ENCODE assay signal across 16 cellular contexts in genomic region chr3:177932750-177933660, GRCh38.
DNase-seq lines count a peak whose midpoint lies in the region; ATAC-seq, FAIRE-seq and TF ChIP-seq lines count a peak whose summit lies in the region.
"Had no signal": no experiment of that assay in that cellular context is flagged by ENCODE, and none has a peak within 500 bp of the region (broad histone marks: within the 10 kb centered on the region; RNA-seq: fewer than 3 reads in every experiment).

No MANE protein-coding gene starts in this region.

- H3K27ac ChIP-seq in kidney (ENCODE audit: low read depth in 2 of 2, low read length in 2 of 2) (no peak overlapping the region), WERI-Rb-1 (no peak overlapping the region)
- H3K27ac ChIP-seq: foreskin keratinocyte, SK-N-MC had no signal

- intact Hi-C loops in kidney (cut with DNase I) = no loop called here

- peaks cover 0 to 9% of the 10 kb centered on the region in 2 donors for H3K4me1 ChIP-seq in kidney (ENCODE audit: control insufficient read depth in 1 of 2, insufficient read depth in 1 of 2, low read depth in 1 of 2, low read length in 2 of 2)

- H3K27me3 ChIP-seq in WERI-Rb-1 (ENCODE audit: insufficient read depth, low read depth, severe bottlenecking) = no peaks in the 10 kb centered on the region
- H3K27me3 ChIP-seq: foreskin keratinocyte had no signal

- peak; percentile 86 for FAIRE-seq in kidney (lab: Jason Lieb, UNC)
- FAIRE-seq: bronchial epithelial cell had no signal

- ATAC-seq in GM21619 (IDR thresholded peaks at IDR 0.05; ENCODE audit: unreplicated experiment) (no peak), GM18511 (IDR thresholded peaks at IDR 0.05; ENCODE audit: unreplicated experiment) (no peak)
- ATAC-seq: foreskin keratinocyte; stimulated activated memory B cell treated with anti-CD40 and anti-IgM and Interleukin-4, amounts not matched to agents 10 μg/mL and 1 μg/mL and 100 μg/mL, for 72 hours had no signal

- H3K36me3 ChIP-seq in kidney (ENCODE audit: control insufficient read depth in 1 of 2, insufficient read depth in 2 of 2, low read length in 2 of 2) (no peaks in the 10 kb centered on the region), WERI-Rb-1 (no peaks in the 10 kb centered on the region)

- H3K9me3 ChIP-seq in kidney (ENCODE audit: control insufficient read depth in 1 of 2, low read length in 2 of 2) (no peaks in the 10 kb centered on the region), WERI-Rb-1 (ENCODE audit: severe bottlenecking) (no peaks in the 10 kb centered on the region)

- TF ChIP-seq CTCF in AG10803 (conservative IDR thresholded peaks at IDR 0.05; ENCODE audit: low read length) (no peak), kidney (IDR thresholded peaks at IDR 0.05; ENCODE audit: borderline replicate concordance, extremely low read depth, insufficient read depth) (no peak), WERI-Rb-1 (IDR thresholded peaks at IDR 0.05; ENCODE audit: low read depth, low read length) (no peak)

- H3K4me3 ChIP-seq in AG10803 (ENCODE audit: low read length) = no peak overlapping the region
- H3K4me3 ChIP-seq in kidney (ENCODE audit: low read length in 2 of 2) = no peak overlapping the region
- no peak overlapping the region for H3K4me3 ChIP-seq in WERI-Rb-1 (ENCODE audit: low read depth, low read length)
- H3K4me3 ChIP-seq: SK-N-MC had no signal

- no peak overlapping the region for H3K9ac ChIP-seq in kidney (ENCODE audit: low read length in 2 of 2)

- peak; percentile 79 for DNase-seq in AG10803 (ENCODE audit: low read depth)
- DNase-seq in LHCN-M2 (ENCODE audit: low read depth) = peak; percentile 52
- peak; percentile 44 for DNase-seq in amniotic epithelial cell (ENCODE audit: low read depth)
- no peak for DNase-seq in kidney
- no peak for DNase-seq in NAMALWA (ENCODE audit: low spot score)
- no peak for DNase-seq in WERI-Rb-1
- DNase-seq: activated CD4-positive, alpha-beta T cell treated with anti-CD3 and anti-CD28 coated beads for 4 hours; CD4-positive, alpha-beta T cell; foreskin keratinocyte; NCI-H1048; NCI-H510A treated with DMSO at 0.1 percent for 48 hours had no signal

Comparison
In these comparisons a context has a peak if more than half of its experiments do, and no peak if none do; other contexts are left out.
1. DNase-seq: peak in AG10803 (single experiment), LHCN-M2 (single experiment) and amniotic epithelial cell (single experiment); none in kidney (single experiment), NAMALWA (single experiment) and WERI-Rb-1 (single experiment).